In genomic region chr21:43362306-43362927, GRCh38 we compare ENCODE assay signal across 8 cellular contexts.
DNase-seq lines count a peak whose midpoint lies in the region; ATAC-seq and TF ChIP-seq lines count a peak whose summit lies in the region.

No MANE protein-coding gene starts in this region.

- H3K27me3 ChIP-seq in esophagus muscularis mucosa (peaks cover 0 to 22% (median 0%) of the 10 kb centered on the region in 4 donors), neural progenitor cell (peaks cover 6% of the 10 kb centered on the region), subcutaneous abdominal adipose tissue (ENCODE audit: control insufficient read depth in 5 of 5, insufficient read depth in 4 of 5, low read length in 5 of 5) (peaks cover 13 to 41% (median 16%) of the 10 kb centered on the region in 5 donors)

- TF ChIP-seq CTCF in esophagus muscularis mucosa (IDR thresholded peaks at IDR 0.05) (no peak), neural progenitor cell (IDR thresholded peaks at IDR 0.05) (no peak)

- H3K4me3 ChIP-seq in esophagus muscularis mucosa: peak overlapping the region; percentile 7 to 42 (median 32)
- no peak overlapping the region for H3K4me3 ChIP-seq in neural progenitor cell
- peak overlapping the region; percentile 30 to 55 (median 50) for H3K4me3 ChIP-seq in subcutaneous abdominal adipose tissue (ENCODE audit: low read depth in 1 of 5, low read length in 5 of 5)

- peak overlapping the region; percentile 66 for H3K4me3 Mint-ChIP-seq in neural progenitor cell

- H3K4me1 Mint-ChIP-seq in neural progenitor cell: peaks cover 59% of the 10 kb centered on the region

- DNase-seq in AG20443 (ENCODE audit: low spot score) (peak; percentile 86), NCI-H510A (lab: John Stamatoyannopoulos, UW) (peak; percentile 70), activated T-cell treated with anti-CD3 and anti-CD28 coated beads for 48 hours (ENCODE audit: low read depth) (peak; percentile 66), esophagus muscularis mucosa (ENCODE audit: extremely low spot score) (no peak), neural progenitor cell (ENCODE audit: low spot score) (peak; percentile 48)

- no peaks in the 10 kb centered on the region for H3K9me3 ChIP-seq in esophagus muscularis mucosa
- no peaks in the 10 kb centered on the region for H3K9me3 ChIP-seq in neural progenitor cell (ENCODE audit: low read depth)
- H3K9me3 ChIP-seq in subcutaneous abdominal adipose tissue (ENCODE audit: control insufficient read depth in 5 of 5, low read length in 5 of 5): no peaks in the 10 kb centered on the region

- H3K4me1 ChIP-seq in esophagus muscularis mucosa (peaks cover 10 to 23% (median 17%) of the 10 kb centered on the region in 4 donors), neural progenitor cell (peaks cover 9% of the 10 kb centered on the region), subcutaneous abdominal adipose tissue (ENCODE audit: control insufficient read depth in 5 of 5, insufficient read depth in 5 of 5, low read length in 5 of 5) (peaks cover 4 to 34% (median 20%) of the 10 kb centered on the region in 5 donors)

- ATAC-seq in GM19463 (IDR thresholded peaks at IDR 0.05; ENCODE audit: unreplicated experiment) (peak; percentile 72), GM18520 (IDR thresholded peaks at IDR 0.05; ENCODE audit: unreplicated experiment) (no peak)

- no peaks in the 10 kb centered on the region for H4K20me1 ChIP-seq in neural progenitor cell (ENCODE audit: low read depth)

- peak overlapping the region; percentile 46 for H2AFZ ChIP-seq in neural progenitor cell (replicated peaks)

- 32% methylated on average over 12 of the region's 37 CpGs for WGBS in esophagus muscularis mucosa

- H3K36me3 Mint-ChIP-seq in neural progenitor cell: no peaks in the 10 kb centered on the region

- no peak for TF ChIP-seq EP300 in esophagus muscularis mucosa (IDR thresholded peaks at IDR 0.05)

- peak overlapping the region; percentile 74 for H3K27ac Mint-ChIP-seq in neural progenitor cell

- H3K9ac ChIP-seq in neural progenitor cell (no peak overlapping the region), subcutaneous abdominal adipose tissue (ENCODE audit: low read length in 5 of 5) (peak overlapping the region in 4 of 5 donors; percentile 4 to 68 (median 42))

- H3K27ac ChIP-seq in esophagus muscularis mucosa (replicated peaks in 1 of 4) (peak overlapping the region; percentile 29 to 78 (median 74)), neural progenitor cell (no peak overlapping the region), subcutaneous abdominal adipose tissue (ENCODE audit: low read depth, low read length) (no peak overlapping the region)

- no peaks in the 10 kb centered on the region for H3K36me3 ChIP-seq in esophagus muscularis mucosa
- no peaks in the 10 kb centered on the region for H3K36me3 ChIP-seq in neural progenitor cell
- H3K36me3 ChIP-seq in subcutaneous abdominal adipose tissue (ENCODE audit: control insufficient read depth in 5 of 5, insufficient read depth in 5 of 5, low read length in 5 of 5): no peaks in the 10 kb centered on the region

- no peaks in the 10 kb centered on the region for H3K9me3 Mint-ChIP-seq in neural progenitor cell

- no peaks in the 10 kb centered on the region for H3K79me2 ChIP-seq in neural progenitor cell (ENCODE audit: low read depth)

- no peak overlapping the region for H3K4me2 ChIP-seq in neural progenitor cell

- TF ChIP-seq POLR2A in esophagus muscularis mucosa (IDR thresholded peaks at IDR 0.05; ENCODE audit: low read depth): no peak

- intact Hi-C loops in esophagus muscularis mucosa (cut with DNase I): no loop called here

- H3K27me3 Mint-ChIP-seq in neural progenitor cell (ENCODE audit: insufficient read depth, low read depth): peaks cover 2% of the 10 kb centered on the region

- no peaks in the 10 kb centered on the region for H3F3A ChIP-seq in neural progenitor cell (ENCODE audit: low read depth)

Comparison
In these comparisons a context has a peak if more than half of its experiments do, and no peak if none do; other contexts are left out.
1. H3K27ac ChIP-seq: peak in esophagus muscularis mucosa (4 of 4); none in neural progenitor cell (single experiment) and subcutaneous abdominal adipose tissue (single experiment).